1 cellular context compared by ENCODE assay signal in genomic region chr20:40414843-40415615, GRCh38.
TF ChIP-seq lines count a peak whose summit lies in the region.

No MANE protein-coding gene starts in this region.

TF ChIP-seq in HepG2, 621 proteins besides CTCF, POLR2A, EP300 and RAD21 (continued from another document):
- TF ChIP-seq ZNF691 (CRISPR knock-in tag; IDR thresholded peaks at IDR 0.05; ENCODE audit: borderline replicate concordance, low read depth) = no peak
- peak; percentile 77; the same call in 1 of the 2 replicates for TF ChIP-seq SNAPC2 (CRISPR knock-in tag; IDR thresholded peaks at IDR 0.05)
TF ChIP-seq in HepG2: peak in this region for 2.
